Comparison of ENCODE assay signal across 14 cellular contexts in genomic region chr1:95183952-95184351, GRCh38.
"Had no signal": no experiment of that assay in that cellular context is flagged by ENCODE, and none has a peak within 500 bp of the region (broad histone marks: within the 10 kb centered on the region; RNA-seq: fewer than 3 reads in every experiment).

No MANE protein-coding gene starts in this region.

- H3K27ac ChIP-seq: colonic mucosa, esophagus squamous epithelium, left lung, neutrophil had no signal

- H3K9me3 ChIP-seq: colonic mucosa, esophagus squamous epithelium, left lung, mucosa of descending colon, neutrophil had no signal

- ATAC-seq: left lung; mucosa of descending colon; naive thymus-derived CD8-positive, alpha-beta T cell had no signal

- H3K4me1 ChIP-seq: colonic mucosa, esophagus squamous epithelium, left lung had no signal

- DNase-seq: colonic mucosa; dermis blood vessel endothelial cell; esophagus squamous epithelium; foreskin melanocyte; islet precursor cell; left lung; mucosa of descending colon; naive thymus-derived CD8-positive, alpha-beta T cell; posterior cingulate gyrus; right cardiac atrium; stimulated activated CD4-positive, alpha-beta T cell treated with anti-CD3 and anti-CD28 coated beads, Interleukin-2, amount 100 ng/mL, for 48 hours; stimulated activated naive CD4-positive, alpha-beta T cell treated with Interleukin-2 at 50 U/mL for 16 hours had no signal

- H3K27me3 ChIP-seq: colonic mucosa, esophagus squamous epithelium, left lung, neutrophil had no signal

- H3K4me3 ChIP-seq: colonic mucosa, esophagus squamous epithelium, left lung, mucosa of descending colon, smooth muscle cell had no signal

- H3K36me3 ChIP-seq: colonic mucosa, esophagus squamous epithelium, left lung, neutrophil had no signal
